ENCODE assay signal across 18 cellular contexts in the genomic region with DNA sequence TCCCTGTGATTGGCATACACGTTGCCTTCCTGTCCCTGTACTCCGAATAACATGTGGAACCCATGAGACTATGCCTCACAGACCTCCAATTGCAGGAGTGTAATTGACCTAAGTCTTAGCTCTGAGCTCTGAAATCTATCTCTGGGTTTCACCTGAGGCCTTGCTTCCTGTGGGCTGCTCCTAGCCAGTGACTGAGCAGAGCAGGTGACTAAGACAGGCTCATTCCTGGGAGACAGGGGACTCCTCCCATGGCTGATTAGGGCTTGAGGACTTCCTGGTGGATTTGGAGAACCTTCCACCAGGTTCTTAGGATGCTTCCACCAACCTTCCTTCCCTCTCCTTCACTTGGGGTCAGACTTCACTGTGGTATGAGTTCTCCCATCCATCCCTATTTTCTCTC.
"Had no signal": no experiment of that assay in that cellular context is flagged by ENCODE, and none has a peak within 500 bp of the region (broad histone marks: within the 10 kb centered on the region; RNA-seq: fewer than 3 reads in every experiment).

No MANE protein-coding gene starts in this region.

- H3K27me3 ChIP-seq: gastrocnemius medialis, spleen, transverse colon had no signal

- DNase-seq: effector CD8-positive, alpha-beta T cell; gastrocnemius medialis; islet precursor cell; left cardiac atrium; left ventricle myocardium superior; mesenchymal stem cell; naive thymus-derived CD4-positive, alpha-beta T cell; posterior cingulate gyrus; spleen; stimulated activated CD4-positive, alpha-beta T cell treated with anti-CD3 and anti-CD28 coated beads, Interleukin-15, amount 100 ng/mL, for 24 hours; stimulated activated CD4-positive, alpha-beta T cell treated with anti-CD3 and anti-CD28 coated beads, Interleukin-1b, Interleukin-23, amount 100 ng/mL, for 48 hours; stimulated activated CD4-positive, alpha-beta T cell treated with anti-CD3 and anti-CD28 coated beads, Interleukin-4, amount 100 ng/mL, for 24 hours; transverse colon had no signal

- ATAC-seq: esophagus mucosa; gastrocnemius medialis; left cardiac atrium; left ventricle myocardium superior; naive thymus-derived CD4-positive, alpha-beta T cell; sciatic nerve; stimulated activated memory B cell treated with anti-CD40 and anti-IgM and Interleukin-4, amounts not matched to agents 10 μg/mL and 1 μg/mL and 100 μg/mL, for 72 hours had no signal

- H3K4me3 ChIP-seq: coronary artery, gastrocnemius medialis, lung, spleen, transverse colon had no signal

- H3K9me3 ChIP-seq: gastrocnemius medialis, spleen, transverse colon had no signal

- H3K27ac ChIP-seq: coronary artery, gastrocnemius medialis, spleen, transverse colon had no signal

- H3K36me3 ChIP-seq: gastrocnemius medialis, spleen, transverse colon had no signal

- H3K4me1 ChIP-seq: gastrocnemius medialis, spleen had no signal
